ENCODE assay signal across 8 cellular contexts in the genomic region with DNA sequence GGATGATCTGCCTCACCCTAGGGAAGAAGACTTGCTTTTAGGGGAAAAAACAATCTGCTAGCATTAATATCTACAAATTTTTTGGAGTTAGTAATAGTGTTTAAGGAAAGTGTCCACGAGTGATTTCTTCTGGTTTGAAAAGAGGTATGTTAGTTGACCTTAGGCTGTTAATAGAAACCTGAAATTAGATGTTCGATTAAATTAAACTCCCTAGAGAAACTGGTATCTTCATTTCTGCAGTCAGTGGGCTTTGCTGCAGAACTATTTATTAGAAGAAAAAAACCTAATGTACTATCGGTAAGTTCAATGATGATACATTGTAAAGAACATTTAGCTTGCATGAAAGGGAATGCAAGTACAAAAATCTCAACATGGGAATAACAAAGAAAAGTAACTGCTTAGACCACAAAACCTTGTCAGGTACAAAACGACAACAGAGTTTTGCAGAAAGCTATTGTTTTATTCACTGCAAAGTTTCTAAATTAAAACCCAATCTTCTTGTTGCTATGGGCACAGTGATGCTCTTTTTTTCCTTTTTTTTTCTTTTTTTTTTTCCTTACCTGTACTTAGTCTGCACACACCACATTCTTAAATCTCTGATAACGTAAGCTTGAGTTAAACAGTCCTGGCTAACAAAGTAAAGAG. TPM values are rescaled to one million over a fixed set of nuclear protein-coding genes. Genes with fewer than 3 reads are reported as not detected.
DNase-seq lines count a peak whose midpoint lies in the region; FAIRE-seq and TF ChIP-seq lines count a peak whose summit lies in the region.

No MANE protein-coding gene starts in this region.

- DNase-seq in activated naive CD4-positive, alpha-beta T cell treated with Interleukin-2 at 50 U/mL for 16 hours = no peak
- no peak for DNase-seq in bronchial epithelial cell (ENCODE audit: low read depth)
- no peak for DNase-seq in ecto neural progenitor cell (ENCODE audit: low spot score)
- DNase-seq in COLO668 (lab: John Stamatoyannopoulos, UW; ENCODE audit: unreplicated experiment) = no peak
- DNase-seq in mesenteric fat pad (ENCODE audit: low spot score) = no peak

- no peaks in the 10 kb centered on the region for H3K9me3 ChIP-seq in mononuclear cell (ENCODE audit: low read depth, low read length)

- H3K4me3 Mint-ChIP-seq in activated naive CD4-positive, alpha-beta T cell treated with anti-CD3 and anti-CD28 coated beads, Interleukin-2, amount 50 U/mL, for 24 hours = peak overlapping the region; percentile 93

- H3K9me3 Mint-ChIP-seq in activated naive CD4-positive, alpha-beta T cell treated with anti-CD3 and anti-CD28 coated beads, Interleukin-2, amount 50 U/mL, for 24 hours = no peaks in the 10 kb centered on the region

- no peaks in the 10 kb centered on the region for H3K27me3 Mint-ChIP-seq in activated naive CD4-positive, alpha-beta T cell treated with anti-CD3 and anti-CD28 coated beads, Interleukin-2, amount 50 U/mL, for 24 hours

- H3K4me3 ChIP-seq in bronchial epithelial cell (ENCODE audit: low read depth, low read length) (peak overlapping the region; percentile 91), mononuclear cell (ENCODE audit: low read length) (peak overlapping the region; percentile 90), urinary bladder (ENCODE audit: low read depth, low read length) (peak overlapping the region; percentile 43)

- no peak for TF ChIP-seq CTCF in bronchial epithelial cell (IDR thresholded peaks at IDR 0.05; ENCODE audit: insufficient read depth, low read length, severe bottlenecking)

- H3K27ac Mint-ChIP-seq in activated naive CD4-positive, alpha-beta T cell treated with anti-CD3 and anti-CD28 coated beads, Interleukin-2, amount 50 U/mL, for 24 hours = peak overlapping the region; percentile 96

- FAIRE-seq in bronchial epithelial cell (lab: Jason Lieb, UNC) = no peak

- no peaks in the 10 kb centered on the region for H3K36me3 ChIP-seq in bronchial epithelial cell (ENCODE audit: control insufficient read depth, insufficient read depth, low read length)
- H3K36me3 ChIP-seq in urinary bladder (ENCODE audit: insufficient read depth) = no peaks in the 10 kb centered on the region

- peak overlapping the region; percentile 90 for H3K27ac ChIP-seq in urinary bladder (ENCODE audit: low read depth)

- H3K36me3 Mint-ChIP-seq in activated naive CD4-positive, alpha-beta T cell treated with anti-CD3 and anti-CD28 coated beads, Interleukin-2, amount 50 U/mL, for 24 hours = peaks cover 2% of the 10 kb centered on the region

- H3K27me3 ChIP-seq in bronchial epithelial cell (ENCODE audit: control insufficient read depth, insufficient read depth, low read length) = no peaks in the 10 kb centered on the region
- H3K27me3 ChIP-seq in mononuclear cell (ENCODE audit: insufficient read depth, low read length) = no peaks in the 10 kb centered on the region

- peaks cover 74% of the 10 kb centered on the region for H3K4me1 Mint-ChIP-seq in activated naive CD4-positive, alpha-beta T cell treated with anti-CD3 and anti-CD28 coated beads, Interleukin-2, amount 50 U/mL, for 24 hours

- 10% methylated on average over 5 of the region's 5 CpGs for WGBS in urinary bladder

- peaks cover 63% of the 10 kb centered on the region for H3K4me1 ChIP-seq in mononuclear cell (ENCODE audit: insufficient read depth, low read length)
- no peaks in the 10 kb centered on the region for H3K4me1 ChIP-seq in urinary bladder (ENCODE audit: insufficient read depth)

RNA-seq across cellular contexts. Expression of a gene that starts 2.0 kb away (rescaled TPM):
- total RNA-seq in bronchial epithelial cell = 33.4 and 41.9 TPM in 2 replicates
- 103 TPM for total RNA-seq in mononuclear cell
- total RNA-seq in urinary bladder = 65.0 TPM
- polyA plus RNA-seq in urinary bladder = 25.7 TPM
- total RNA-seq in mesenteric fat pad = 41.9 TPM
